In the genomic region with DNA sequence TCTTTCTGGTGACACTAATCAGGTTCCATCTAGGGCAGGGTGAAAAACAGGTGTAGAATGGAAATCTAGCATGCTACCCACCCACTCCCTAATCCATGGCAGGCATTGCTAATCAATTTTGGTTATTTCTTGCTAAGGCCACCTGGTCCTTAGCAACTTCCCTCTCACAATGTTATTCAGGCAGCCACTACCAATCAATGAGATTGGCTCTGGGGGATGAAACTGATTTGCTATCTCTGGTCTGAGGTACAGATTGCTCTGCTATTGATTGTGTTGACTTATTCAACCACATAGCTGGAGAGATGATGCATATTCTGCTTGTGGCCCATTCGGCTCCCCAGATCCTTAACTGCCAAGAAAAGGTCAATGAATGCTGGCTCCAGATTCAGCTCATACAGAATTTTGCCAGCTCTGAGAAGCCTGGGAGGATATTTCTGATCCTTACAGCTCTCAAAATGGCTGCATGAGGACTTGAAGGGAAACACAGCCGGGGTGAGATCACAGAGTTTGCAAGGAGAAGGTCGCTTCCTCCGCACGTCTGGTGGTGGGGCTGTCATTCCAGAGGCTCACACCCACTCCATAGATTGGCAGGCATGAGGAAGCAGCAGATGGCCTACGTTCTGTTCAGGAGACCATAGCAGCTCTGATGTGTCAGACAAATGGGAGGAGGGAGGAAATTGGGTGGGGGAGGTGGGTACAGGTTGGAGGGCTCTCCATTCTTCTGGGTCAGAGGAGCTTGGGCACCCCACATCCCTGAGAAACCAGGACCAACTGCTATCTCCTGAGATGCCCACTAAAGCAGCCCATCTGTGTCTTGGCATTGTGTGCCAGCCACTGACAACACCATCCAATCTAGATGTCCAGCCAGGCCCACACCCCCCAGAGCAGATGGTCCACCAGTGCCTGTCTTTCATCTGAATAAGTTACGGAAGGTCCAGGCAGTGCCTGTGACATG, we compare ENCODE assay signal across 1 cellular context.
TF ChIP-seq lines count a peak whose summit lies in the region.

No MANE protein-coding gene starts in this region.

TF ChIP-seq in K562, 482 proteins besides CTCF, POLR2A, EP300 and RAD21:
- TF ChIP-seq ZBTB17 (CRISPR knock-in tag; IDR thresholded peaks at IDR 0.05) (peak; percentile 95), YY1 (IDR thresholded peaks at IDR 0.05; ENCODE audit: borderline replicate concordance in 1 of 3, control insufficient read depth in 1 of 3, extremely low read depth in 1 of 3, insufficient read depth in 3 of 3, insufficient read length in 1 of 3, insufficient replicate concordance in 2 of 3, low read depth in 1 of 3, low read length in 2 of 3) (peak in 1 of 3 experiments; percentile 57), TAF7 (tag; IDR thresholded peaks at IDR 0.05) (no peak)
- TF ChIP-seq, protein P1, sequence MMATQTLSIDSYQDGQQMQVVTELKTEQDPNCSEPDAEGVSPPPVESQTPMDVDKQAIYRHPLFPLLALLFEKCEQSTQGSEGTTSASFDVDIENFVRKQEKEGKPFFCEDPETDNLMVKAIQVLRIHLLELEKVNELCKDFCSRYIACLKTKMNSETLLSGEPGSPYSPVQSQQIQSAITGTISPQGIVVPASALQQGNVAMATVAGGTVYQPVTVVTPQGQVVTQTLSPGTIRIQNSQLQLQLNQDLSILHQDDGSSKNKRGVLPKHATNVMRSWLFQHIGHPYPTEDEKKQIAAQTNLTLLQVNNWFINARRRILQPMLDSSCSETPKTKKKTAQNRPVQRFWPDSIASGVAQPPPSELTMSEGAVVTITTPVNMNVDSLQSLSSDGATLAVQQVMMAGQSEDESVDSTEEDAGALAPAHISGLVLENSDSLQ (IDR thresholded peaks at IDR 0.05) = peak; percentile 34; the same call in 1 of the 2 replicates
- TF ChIP-seq, protein P2, sequence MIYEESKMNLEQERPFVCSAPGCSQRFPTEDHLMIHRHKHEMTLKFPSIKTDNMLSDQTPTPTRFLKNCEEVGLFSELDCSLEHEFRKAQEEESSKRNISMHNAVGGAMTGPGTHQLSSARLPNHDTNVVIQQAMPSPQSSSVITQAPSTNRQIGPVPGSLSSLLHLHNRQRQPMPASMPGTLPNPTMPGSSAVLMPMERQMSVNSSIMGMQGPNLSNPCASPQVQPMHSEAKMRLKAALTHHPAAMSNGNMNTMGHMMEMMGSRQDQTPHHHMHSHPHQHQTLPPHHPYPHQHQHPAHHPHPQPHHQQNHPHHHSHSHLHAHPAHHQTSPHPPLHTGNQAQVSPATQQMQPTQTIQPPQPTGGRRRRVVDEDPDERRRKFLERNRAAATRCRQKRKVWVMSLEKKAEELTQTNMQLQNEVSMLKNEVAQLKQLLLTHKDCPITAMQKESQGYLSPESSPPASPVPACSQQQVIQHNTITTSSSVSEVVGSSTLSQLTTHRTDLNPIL (CRISPR knock-in tag; IDR thresholded peaks at IDR 0.05) = no peak
- TF ChIP-seq, protein P3, sequence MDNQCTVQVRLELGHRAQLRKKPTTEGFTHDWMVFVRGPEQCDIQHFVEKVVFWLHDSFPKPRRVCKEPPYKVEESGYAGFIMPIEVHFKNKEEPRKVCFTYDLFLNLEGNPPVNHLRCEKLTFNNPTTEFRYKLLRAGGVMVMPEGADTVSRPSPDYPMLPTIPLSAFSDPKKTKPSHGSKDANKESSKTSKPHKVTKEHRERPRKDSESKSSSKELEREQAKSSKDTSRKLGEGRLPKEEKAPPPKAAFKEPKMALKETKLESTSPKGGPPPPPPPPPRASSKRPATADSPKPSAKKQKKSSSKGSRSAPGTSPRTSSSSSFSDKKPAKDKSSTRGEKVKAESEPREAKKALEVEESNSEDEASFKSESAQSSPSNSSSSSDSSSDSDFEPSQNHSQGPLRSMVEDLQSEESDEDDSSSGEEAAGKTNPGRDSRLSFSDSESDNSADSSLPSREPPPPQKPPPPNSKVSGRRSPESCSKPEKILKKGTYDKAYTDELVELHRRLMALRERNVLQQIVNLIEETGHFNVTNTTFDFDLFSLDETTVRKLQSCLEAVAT (IDR thresholded peaks at IDR 0.05) = peak in 1 of 2 experiments; percentile 94; a peak in 2 of 4 replicates
